Comparison of ENCODE assay signal across 8 cellular contexts in genomic region chr12:13362260-13362841, GRCh38.
DNase-seq lines count a peak whose midpoint lies in the region; ATAC-seq and TF ChIP-seq lines count a peak whose summit lies in the region.

No MANE protein-coding gene starts in this region.

- ATAC-seq in stimulated activated naive CD8-positive, alpha-beta T cell treated with anti-CD3 and anti-CD28 coated beads, Interleukin-15, amount 100 ng/mL, for 72 hours, result peak; percentile 94

- H3K27ac Mint-ChIP-seq in stimulated activated naive CD8-positive, alpha-beta T cell treated with anti-CD3 and anti-CD28 coated beads, Interleukin-15, amount 100 ng/mL, for 72 hours, result no peak overlapping the region

- peaks cover 32% of the 10 kb centered on the region for H3K27me3 Mint-ChIP-seq in stimulated activated naive CD8-positive, alpha-beta T cell treated with anti-CD3 and anti-CD28 coated beads, Interleukin-15, amount 100 ng/mL, for 72 hours

- H3K4me3 Mint-ChIP-seq in stimulated activated naive CD8-positive, alpha-beta T cell treated with anti-CD3 and anti-CD28 coated beads, Interleukin-15, amount 100 ng/mL, for 72 hours, result no peak overlapping the region

- intact Hi-C loops in dorsolateral prefrontal cortex (cut with DNase I), result loop anchor here (2.0 to 5.0 kb wide), 3 partner anchors 90 to 172 kb away; no protein-coding TSS in a partner anchor

- DNase-seq in NOMO-1 (lab: John Stamatoyannopoulos, UW; ENCODE audit: unreplicated experiment in 2 of 2) (peak; percentile 4 to 35), NOMO-1 treated with dmso at 0.1 percent for 144 hours (lab: John Stamatoyannopoulos, UW; ENCODE audit: unreplicated experiment) (no peak), HFF-Myc (ENCODE audit: extremely low read depth, low read depth) (no peak), NCI-H1048 (lab: John Stamatoyannopoulos, UW) (peak; percentile 57), T follicular helper cell (ENCODE audit: low read depth) (peak; percentile 15), dorsolateral prefrontal cortex (peak in 6 of 10 donors; percentile 28 to 58 (median 46)), medulla oblongata (ENCODE audit: extremely low spot score) (peak; percentile 67)
- DNase-seq in stimulated activated naive CD8-positive, alpha-beta T cell treated with anti-CD3 and anti-CD28 coated beads, Interleukin-15, amount 100 ng/mL, for 72 hours, result peak; percentile 38 to 48

- H3K4me3 ChIP-seq in HFF-Myc (replicated peaks; ENCODE audit: low read depth, low read length) (no peak overlapping the region), dorsolateral prefrontal cortex (no peak overlapping the region)

- no peak overlapping the region for H3K27ac ChIP-seq in dorsolateral prefrontal cortex

- peak; percentile 98 for TF ChIP-seq CTCF in HFF-Myc (IDR thresholded peaks at IDR 0.05; ENCODE audit: low read depth, low read length, missing control alignments)
- peak; percentile 33 to 88 (median 72) for TF ChIP-seq CTCF in dorsolateral prefrontal cortex (IDR thresholded peaks at IDR 0.05 in 54 of 56, conservative IDR thresholded peaks at IDR 0.05 in 2 of 56; ENCODE audit: low read depth in 1 of 56, partially characterized antibody in 56 of 56)

- no peaks in the 10 kb centered on the region for H3K4me1 Mint-ChIP-seq in stimulated activated naive CD8-positive, alpha-beta T cell treated with anti-CD3 and anti-CD28 coated beads, Interleukin-15, amount 100 ng/mL, for 72 hours

- H3K27me3 ChIP-seq in dorsolateral prefrontal cortex, result peaks cover 0 to 6% (median 0%) of the 10 kb centered on the region in 45 donors

- H3K9me3 Mint-ChIP-seq in stimulated activated naive CD8-positive, alpha-beta T cell treated with anti-CD3 and anti-CD28 coated beads, Interleukin-15, amount 100 ng/mL, for 72 hours, result no peaks in the 10 kb centered on the region

Comparison
In these comparisons a context has a peak if more than half of its experiments do, and no peak if none do; other contexts are left out.
1. DNase-seq: peak in NOMO-1 (2 of 2), NCI-H1048 (single experiment), T follicular helper cell (single experiment), dorsolateral prefrontal cortex (6 of 10), medulla oblongata (single experiment) and stimulated activated naive CD8-positive, alpha-beta T cell treated with anti-CD3 and anti-CD28 coated beads, Interleukin-15, amount 100 ng/mL, for 72 hours (2 of 2); none in NOMO-1 treated with dmso at 0.1 percent for 144 hours (single experiment) and HFF-Myc (single experiment).